In the genomic region with DNA sequence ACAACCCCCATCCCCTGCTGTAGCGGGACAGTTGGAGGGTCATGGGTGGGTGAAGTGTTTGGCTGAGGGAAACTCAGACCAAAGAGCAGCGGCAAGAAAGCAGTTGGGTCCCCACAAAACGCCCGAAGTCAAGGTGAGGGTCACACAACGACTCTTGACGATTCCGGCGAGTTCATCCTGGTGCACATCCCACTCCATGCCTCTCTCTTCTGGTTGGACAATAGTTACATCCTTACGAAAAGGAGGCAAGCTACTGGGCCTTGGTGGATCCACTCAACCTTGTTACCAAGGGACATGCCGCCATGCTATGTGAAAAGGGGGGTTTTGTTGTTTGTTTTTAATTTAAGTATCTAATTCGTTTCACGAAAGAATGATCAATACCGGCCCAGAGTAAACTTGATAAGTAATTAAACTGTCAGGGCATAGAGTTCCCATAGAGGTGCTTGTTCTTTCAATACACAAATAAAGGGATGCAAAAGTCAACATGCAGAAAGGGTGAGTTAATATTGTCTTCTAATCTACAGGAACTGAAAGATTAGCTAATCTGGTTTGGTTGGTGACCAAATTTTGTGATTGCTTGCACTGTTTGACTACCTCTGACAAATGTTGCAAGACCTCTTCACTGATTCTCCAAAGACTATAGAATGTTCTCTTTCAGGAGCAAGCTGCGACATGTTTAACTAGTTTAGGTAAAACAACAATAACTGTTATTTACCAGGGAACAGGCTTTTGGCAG, we compare ENCODE assay signal across 1 cellular context.
A peak's percentile ranks its signal among the peaks of the same experiment; 100 is the strongest.
TF ChIP-seq lines count a peak whose summit lies in the region.

No MANE protein-coding gene starts in this region.

TF ChIP-seq in HepG2, 621 proteins besides CTCF, POLR2A, EP300 and RAD21 (continued from another document):
- TF ChIP-seq, protein P1, sequence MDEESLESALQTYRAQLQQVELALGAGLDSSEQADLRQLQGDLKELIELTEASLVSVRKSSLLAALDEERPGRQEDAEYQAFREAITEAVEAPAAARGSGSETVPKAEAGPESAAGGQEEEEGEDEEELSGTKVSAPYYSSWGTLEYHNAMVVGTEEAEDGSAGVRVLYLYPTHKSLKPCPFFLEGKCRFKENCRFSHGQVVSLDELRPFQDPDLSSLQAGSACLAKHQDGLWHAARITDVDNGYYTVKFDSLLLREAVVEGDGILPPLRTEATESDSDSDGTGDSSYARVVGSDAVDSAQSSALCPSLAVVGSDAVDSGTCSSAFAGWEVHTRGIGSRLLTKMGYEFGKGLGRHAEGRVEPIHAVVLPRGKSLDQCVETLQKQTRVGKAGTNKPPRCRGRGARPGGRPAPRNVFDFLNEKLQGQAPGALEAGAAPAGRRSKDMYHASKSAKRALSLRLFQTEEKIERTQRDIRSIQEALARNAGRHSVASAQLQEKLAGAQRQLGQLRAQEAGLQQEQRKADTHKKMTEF (CRISPR knock-in tag; IDR thresholded peaks at IDR 0.05): peak; percentile 13; the same call in 1 of the 2 replicates
- TF ChIP-seq, protein P2, sequence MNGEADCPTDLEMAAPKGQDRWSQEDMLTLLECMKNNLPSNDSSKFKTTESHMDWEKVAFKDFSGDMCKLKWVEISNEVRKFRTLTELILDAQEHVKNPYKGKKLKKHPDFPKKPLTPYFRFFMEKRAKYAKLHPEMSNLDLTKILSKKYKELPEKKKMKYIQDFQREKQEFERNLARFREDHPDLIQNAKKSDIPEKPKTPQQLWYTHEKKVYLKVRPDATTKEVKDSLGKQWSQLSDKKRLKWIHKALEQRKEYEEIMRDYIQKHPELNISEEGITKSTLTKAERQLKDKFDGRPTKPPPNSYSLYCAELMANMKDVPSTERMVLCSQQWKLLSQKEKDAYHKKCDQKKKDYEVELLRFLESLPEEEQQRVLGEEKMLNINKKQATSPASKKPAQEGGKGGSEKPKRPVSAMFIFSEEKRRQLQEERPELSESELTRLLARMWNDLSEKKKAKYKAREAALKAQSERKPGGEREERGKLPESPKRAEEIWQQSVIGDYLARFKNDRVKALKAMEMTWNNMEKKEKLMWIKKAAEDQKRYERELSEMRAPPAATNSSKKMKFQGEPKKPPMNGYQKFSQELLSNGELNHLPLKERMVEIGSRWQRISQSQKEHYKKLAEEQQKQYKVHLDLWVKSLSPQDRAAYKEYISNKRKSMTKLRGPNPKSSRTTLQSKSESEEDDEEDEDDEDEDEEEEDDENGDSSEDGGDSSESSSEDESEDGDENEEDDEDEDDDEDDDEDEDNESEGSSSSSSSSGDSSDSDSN (CRISPR knock-in tag; IDR thresholded peaks at IDR 0.05): 0 out of 2 replicates have a peak, but pooled peaks have one; percentile 11
- no peak for TF ChIP-seq ZNF441 (CRISPR knock-in tag; IDR thresholded peaks at IDR 0.05; ENCODE audit: borderline replicate concordance)
- TF ChIP-seq, protein P3, sequence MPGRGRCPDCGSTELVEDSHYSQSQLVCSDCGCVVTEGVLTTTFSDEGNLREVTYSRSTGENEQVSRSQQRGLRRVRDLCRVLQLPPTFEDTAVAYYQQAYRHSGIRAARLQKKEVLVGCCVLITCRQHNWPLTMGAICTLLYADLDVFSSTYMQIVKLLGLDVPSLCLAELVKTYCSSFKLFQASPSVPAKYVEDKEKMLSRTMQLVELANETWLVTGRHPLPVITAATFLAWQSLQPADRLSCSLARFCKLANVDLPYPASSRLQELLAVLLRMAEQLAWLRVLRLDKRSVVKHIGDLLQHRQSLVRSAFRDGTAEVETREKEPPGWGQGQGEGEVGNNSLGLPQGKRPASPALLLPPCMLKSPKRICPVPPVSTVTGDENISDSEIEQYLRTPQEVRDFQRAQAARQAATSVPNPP (CRISPR knock-in tag; IDR thresholded peaks at IDR 0.05): no peak; the same call in 1 of the 2 replicates
- TF ChIP-seq, protein P4, sequence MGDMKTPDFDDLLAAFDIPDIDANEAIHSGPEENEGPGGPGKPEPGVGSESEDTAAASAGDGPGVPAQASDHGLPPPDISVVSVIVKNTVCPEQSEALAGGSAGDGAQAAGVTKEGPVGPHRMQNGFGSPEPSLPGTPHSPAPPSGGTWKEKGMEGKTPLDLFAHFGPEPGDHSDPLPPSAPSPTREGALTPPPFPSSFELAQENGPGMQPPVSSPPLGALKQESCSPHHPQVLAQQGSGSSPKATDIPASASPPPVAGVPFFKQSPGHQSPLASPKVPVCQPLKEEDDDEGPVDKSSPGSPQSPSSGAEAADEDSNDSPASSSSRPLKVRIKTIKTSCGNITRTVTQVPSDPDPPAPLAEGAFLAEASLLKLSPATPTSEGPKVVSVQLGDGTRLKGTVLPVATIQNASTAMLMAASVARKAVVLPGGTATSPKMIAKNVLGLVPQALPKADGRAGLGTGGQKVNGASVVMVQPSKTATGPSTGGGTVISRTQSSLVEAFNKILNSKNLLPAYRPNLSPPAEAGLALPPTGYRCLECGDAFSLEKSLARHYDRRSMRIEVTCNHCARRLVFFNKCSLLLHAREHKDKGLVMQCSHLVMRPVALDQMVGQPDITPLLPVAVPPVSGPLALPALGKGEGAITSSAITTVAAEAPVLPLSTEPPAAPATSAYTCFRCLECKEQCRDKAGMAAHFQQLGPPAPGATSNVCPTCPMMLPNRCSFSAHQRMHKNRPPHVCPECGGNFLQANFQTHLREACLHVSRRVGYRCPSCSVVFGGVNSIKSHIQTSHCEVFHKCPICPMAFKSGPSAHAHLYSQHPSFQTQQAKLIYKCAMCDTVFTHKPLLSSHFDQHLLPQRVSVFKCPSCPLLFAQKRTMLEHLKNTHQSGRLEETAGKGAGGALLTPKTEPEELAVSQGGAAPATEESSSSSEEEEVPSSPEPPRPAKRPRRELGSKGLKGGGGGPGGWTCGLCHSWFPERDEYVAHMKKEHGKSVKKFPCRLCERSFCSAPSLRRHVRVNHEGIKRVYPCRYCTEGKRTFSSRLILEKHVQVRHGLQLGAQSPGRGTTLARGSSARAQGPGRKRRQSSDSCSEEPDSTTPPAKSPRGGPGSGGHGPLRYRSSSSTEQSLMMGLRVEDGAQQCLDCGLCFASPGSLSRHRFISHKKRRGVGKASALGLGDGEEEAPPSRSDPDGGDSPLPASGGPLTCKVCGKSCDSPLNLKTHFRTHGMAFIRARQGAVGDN (CRISPR knock-in tag; IDR thresholded peaks at IDR 0.05): peak; percentile 0; the same call in 1 of the 2 replicates
- TF ChIP-seq SRSF1 (optimal IDR thresholded peaks at IDR 0.05; ENCODE audit: low read depth, low read length): peak; percentile 13
- no peak for TF ChIP-seq NAIF1 (CRISPR knock-in tag; IDR thresholded peaks at IDR 0.05; ENCODE audit: borderline replicate concordance)
